20 cellular contexts compared by ENCODE assay signal in genomic region chr12:115023279-115023678, GRCh38.
A peak's percentile ranks its signal among the peaks of the same experiment; 100 is the strongest.
DNase-seq lines count a peak whose midpoint lies in the region; TF ChIP-seq lines count a peak whose summit lies in the region.
"Had no signal": no experiment of that assay in that cellular context is flagged by ENCODE, and none has a peak within 500 bp of the region (broad histone marks: within the 10 kb centered on the region; RNA-seq: fewer than 3 reads in every experiment).

No MANE protein-coding gene starts in this region.

- no peaks in the 10 kb centered on the region for H3K9me3 ChIP-seq in thyroid gland
- H3K9me3 ChIP-seq: ascending aorta, thoracic aorta had no signal

- H3K27ac Mint-ChIP-seq in type B pancreatic cell = no peak overlapping the region
- no peak overlapping the region for H3K27ac Mint-ChIP-seq in chondrocyte (ENCODE audit: unreplicated experiment)
- H3K27ac Mint-ChIP-seq: activated CD4-positive, alpha-beta T cell treated with anti-CD3 and anti-CD28 coated beads, Interleukin-2, amount 10 ng/mL, durations not matched to agents 7 days and 5 days; CD4-positive, alpha-beta T cell; dendritic cell treated with granulocyte-macrophage colony-stimulating factor and Interleukin-4, amounts not matched to agents 40 ng/mL and 50 ng/mL, for 4 days; naive thymus-derived CD8-positive, alpha-beta T cell had no signal

- no peaks in the 10 kb centered on the region for H3K36me3 ChIP-seq in thyroid gland
- H3K36me3 ChIP-seq: ascending aorta, thoracic aorta had no signal

- TF ChIP-seq CTCF in astrocyte of the cerebellum (IDR thresholded peaks at IDR 0.05; ENCODE audit: low read depth, low read length, missing control alignments) (no peak), fibroblast of villous mesenchyme (IDR thresholded peaks at IDR 0.05; ENCODE audit: insufficient read depth, low read depth, low read length) (no peak), type B pancreatic cell (conservative IDR thresholded peaks at IDR 0.05) (no peak), chondrocyte (IDR thresholded peaks at IDR 0.05) (no peak), thyroid gland (IDR thresholded peaks at IDR 0.05) (no peak)

- no peak for TF ChIP-seq POLR2A in thyroid gland (IDR thresholded peaks at IDR 0.05)

- no peaks in the 10 kb centered on the region for H3K4me1 ChIP-seq in thyroid gland
- H3K4me1 ChIP-seq: ascending aorta had no signal

- H3K4me3 Mint-ChIP-seq in type B pancreatic cell (no peak overlapping the region), chondrocyte (ENCODE audit: unreplicated experiment) (no peak overlapping the region)
- H3K4me3 Mint-ChIP-seq: activated CD4-positive, alpha-beta T cell treated with anti-CD3 and anti-CD28 coated beads, Interleukin-2, amount 10 ng/mL, durations not matched to agents 7 days and 5 days; CD4-positive, alpha-beta T cell; dendritic cell treated with granulocyte-macrophage colony-stimulating factor and Interleukin-4, amounts not matched to agents 40 ng/mL and 50 ng/mL, for 4 days; naive thymus-derived CD8-positive, alpha-beta T cell had no signal

- H3K27me3 Mint-ChIP-seq in type B pancreatic cell (no peaks in the 10 kb centered on the region), chondrocyte (ENCODE audit: low read depth) (no peaks in the 10 kb centered on the region)
- H3K27me3 Mint-ChIP-seq: activated CD4-positive, alpha-beta T cell treated with anti-CD3 and anti-CD28 coated beads, Interleukin-2, amount 10 ng/mL, durations not matched to agents 7 days and 5 days; CD4-positive, alpha-beta T cell; dendritic cell treated with granulocyte-macrophage colony-stimulating factor and Interleukin-4, amounts not matched to agents 40 ng/mL and 50 ng/mL, for 4 days; naive thymus-derived CD8-positive, alpha-beta T cell had no signal

- H3K27me3 ChIP-seq in thyroid gland = no peaks in the 10 kb centered on the region
- H3K27me3 ChIP-seq: ascending aorta had no signal

- H3K9me3 Mint-ChIP-seq in type B pancreatic cell (peaks cover 6% of the 10 kb centered on the region), chondrocyte (ENCODE audit: low read depth) (peaks cover 9% of the 10 kb centered on the region)
- H3K9me3 Mint-ChIP-seq: dendritic cell treated with granulocyte-macrophage colony-stimulating factor and Interleukin-4, amounts not matched to agents 40 ng/mL and 50 ng/mL, for 4 days had no signal

- H3K4me3 ChIP-seq in astrocyte of the cerebellum (ENCODE audit: low read depth, low read length) (no peak overlapping the region), fibroblast of villous mesenchyme (ENCODE audit: low read depth, low read length) (no peak overlapping the region), skeletal muscle cell (ENCODE audit: low read depth, low read length) (no peak overlapping the region), thyroid gland (replicated peaks in 1 of 3) (no peak overlapping the region)
- H3K4me3 ChIP-seq: ascending aorta, thoracic aorta had no signal

- intact Hi-C loops in thyroid gland (cut with DNase I) = no loop called here

- no peak overlapping the region for H3K27ac ChIP-seq in thyroid gland
- H3K27ac ChIP-seq: 22Rv1, ascending aorta, thoracic aorta had no signal

- H3K4me1 Mint-ChIP-seq in type B pancreatic cell (ENCODE audit: unreplicated experiment) (no peaks in the 10 kb centered on the region), chondrocyte (ENCODE audit: low read depth) (no peaks in the 10 kb centered on the region)
- H3K4me1 Mint-ChIP-seq: activated CD4-positive, alpha-beta T cell treated with anti-CD3 and anti-CD28 coated beads, Interleukin-2, amount 10 ng/mL, durations not matched to agents 7 days and 5 days; naive thymus-derived CD8-positive, alpha-beta T cell had no signal

- H3K36me3 Mint-ChIP-seq in type B pancreatic cell = peaks cover 8% of the 10 kb centered on the region
- H3K36me3 Mint-ChIP-seq in chondrocyte (ENCODE audit: low read depth) = peaks cover 2% of the 10 kb centered on the region

- DNase-seq in NCI-H1694 (lab: John Stamatoyannopoulos, UW) (peak; percentile 5), NCI-H1694 treated with DMSO at 0.1 percent for 48 hours (lab: John Stamatoyannopoulos, UW) (no peak), astrocyte of the cerebellum (ENCODE audit: low read depth) (peak; percentile 19), fibroblast of villous mesenchyme (ENCODE audit: low read depth) (peak; percentile 43), skeletal muscle cell (ENCODE audit: low read depth) (peak; percentile 25), type B pancreatic cell (ENCODE audit: extremely low spot score, unreplicated experiment) (no peak), chondrocyte (ENCODE audit: low spot score) (no peak), thyroid gland (no peak)
- DNase-seq: activated CD4-positive, alpha-beta T cell treated with anti-CD3 and anti-CD28 coated beads, Interleukin-2, amount 10 ng/mL, durations not matched to agents 7 days and 5 days; activated CD8-positive, alpha-beta memory T cell treated with anti-CD3 and anti-CD28 coated beads, Interleukin-2, amount 50 U/mL, for 48 hours; CD4-positive, alpha-beta T cell; MV-4-11; naive thymus-derived CD8-positive, alpha-beta T cell; NCI-H2029; NCI-H510A treated with DMSO at 0.1 percent for 48 hours; SW 1271 had no signal

- in situ Hi-C loops in astrocyte of the cerebellum (cut with HindIII; ENCODE audit: low sequenced_read_pairs) = loop anchor here (5.0 kb wide), 1 partner anchor 41 kb away; no protein-coding TSS in a partner anchor

Comparison
In these comparisons a context has a peak if more than half of its experiments do, and no peak if none do; other contexts are left out.
1. DNase-seq: peak in NCI-H1694 (single experiment), astrocyte of the cerebellum (single experiment), fibroblast of villous mesenchyme (single experiment) and skeletal muscle cell (single experiment); none in NCI-H1694 treated with DMSO at 0.1 percent for 48 hours (single experiment), type B pancreatic cell (single experiment), chondrocyte (single experiment) and thyroid gland (0 of 2).